ENCODE assay signal across 14 cellular contexts in the genomic region with DNA sequence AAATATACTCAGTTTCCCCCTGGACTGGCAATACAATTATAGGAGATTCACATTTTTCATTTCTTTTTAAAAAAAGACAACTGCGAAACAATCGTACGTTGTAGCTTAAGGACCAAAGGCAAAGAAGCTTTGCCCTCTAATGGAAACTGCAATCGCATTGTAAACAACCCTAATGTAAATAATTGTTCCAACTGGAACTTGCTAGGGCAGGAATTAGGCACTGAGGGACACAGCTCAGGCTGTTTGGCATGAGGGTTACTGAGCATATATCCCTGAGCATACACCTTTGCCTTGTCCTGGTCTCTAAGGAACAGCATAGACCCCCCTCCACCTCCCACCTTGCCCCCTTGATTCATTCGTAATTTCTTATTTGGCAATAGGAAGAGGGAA.
DNase-seq lines count a peak whose midpoint lies in the region; ATAC-seq, FAIRE-seq and TF ChIP-seq lines count a peak whose summit lies in the region.
"Had no signal": no experiment of that assay in that cellular context is flagged by ENCODE, and none has a peak within 500 bp of the region (broad histone marks: within the 10 kb centered on the region; RNA-seq: fewer than 3 reads in every experiment).

No MANE protein-coding gene starts in this region.

- peaks cover 24% of the 10 kb centered on the region for H3K4me1 Mint-ChIP-seq in Caco-2 (ENCODE audit: low read depth, unreplicated experiment)
- H3K4me1 Mint-ChIP-seq in GM23338, result peaks cover 18% of the 10 kb centered on the region

- H3K36me3 Mint-ChIP-seq in Caco-2 (ENCODE audit: insufficient read depth, unreplicated experiment) (no peaks in the 10 kb centered on the region), GM23338 (ENCODE audit: low read depth) (no peaks in the 10 kb centered on the region)

- H3K79me1 ChIP-seq in H1 (ENCODE audit: low read depth, low read length), result no peaks in the 10 kb centered on the region

- H3K9ac ChIP-seq in H1 (replicated peaks in 1 of 4; ENCODE audit: extremely low read depth in 1 of 4, low read depth in 3 of 4, low read length in 3 of 4), result no peak overlapping the region

- H4K91ac ChIP-seq in H1 (replicated peaks; ENCODE audit: insufficient read length, low read length), result no peak overlapping the region

- H3K18ac ChIP-seq in H1 (ENCODE audit: extremely low read depth, low read length), result no peak overlapping the region

- H3K23me2 ChIP-seq in H1 (ENCODE audit: low read depth, low read length), result no peaks in the 10 kb centered on the region

- no peak overlapping the region for H4K8ac ChIP-seq in H1 (ENCODE audit: extremely low read depth, insufficient read depth, low read length)

- 84% methylated on average over 5 of the region's 5 CpGs; no CpG with 5 or more reads in 1 of the 2 experiments for WGBS in H1 (ENCODE audit: extremely low coverage in 1 of 2, insufficient coverage in 1 of 2, insufficient read length in 1 of 2, insufficient replicate concordance in 2 of 2, low coverage in 1 of 2, low lambda C conversion rate in 2 of 2, missing lambda C conversion rate in 1 of 2), 2 experiments

- no peak for FAIRE-seq in H1 (lab: Jason Lieb, UNC)
- no peak for FAIRE-seq in H54 (lab: Jason Lieb, UNC)

- H3K4me3 ChIP-seq in Caco-2 (ENCODE audit: low read depth, low read length), result no peak overlapping the region
- no peak overlapping the region for H3K4me3 ChIP-seq in GM23338
- no peak overlapping the region for H3K4me3 ChIP-seq in H1 (ENCODE audit: extremely low read depth in 1 of 4, insufficient read depth in 2 of 4, low read depth in 3 of 4, low read length in 4 of 4)

- no peak overlapping the region for H3K4ac ChIP-seq in H1 (replicated peaks; ENCODE audit: insufficient read length, low read depth, low read length)

- H2BK120ac ChIP-seq in H1 (replicated peaks; ENCODE audit: low read depth, low read length), result no peak overlapping the region

- H3K9me3 ChIP-seq in Caco-2 (no peaks in the 10 kb centered on the region), H1 (ENCODE audit: insufficient read depth in 2 of 2, low read depth in 1 of 2, low read length in 1 of 2) (no peaks in the 10 kb centered on the region)

- CTCF ChIA-PET in Caco-2 (lab: Charles Lee) (interaction anchor here (1.4 to 1.5 kb wide), 2 partner anchors 12 to 14 kb away, joined by 3 to 4 read pairs; no protein-coding TSS in a partner anchor), H1 (lab: Charles Lee; ENCODE audit: partially characterized antibody) (interaction anchor here (1.3 to 1.6 kb wide), 2 partner anchors 10 to 15 kb away, joined by 4 to 5 read pairs; no protein-coding TSS in a partner anchor)

- no peak overlapping the region for H2BK12ac ChIP-seq in H1 (ENCODE audit: low read depth, low read length)

- H2AK5ac ChIP-seq in H1 (ENCODE audit: low read depth, low read length), result no peak overlapping the region

- intact Hi-C loops in Caco-2 (cut with micrococcal nuclease; ENCODE audit: unreplicated experiment), result loop anchor here (10.0 kb wide), 1 partner anchor 489 kb away; the partner anchor contains the start of genes HOXD12 and HOXD13

- H4K20me1 ChIP-seq in GM23338 (replicated peaks; ENCODE audit: insufficient read depth) (no peaks in the 10 kb centered on the region), H1 (replicated peaks in 1 of 2; ENCODE audit: control insufficient read depth in 1 of 2, insufficient read depth in 2 of 2, low read length in 2 of 2) (no peaks in the 10 kb centered on the region)

- H3K79me2 ChIP-seq in GM23338 (replicated peaks; ENCODE audit: insufficient read depth), result no peaks in the 10 kb centered on the region
- no peaks in the 10 kb centered on the region for H3K79me2 ChIP-seq in H1 (ENCODE audit: control insufficient read depth in 1 of 2, insufficient read depth in 2 of 2, low read length in 2 of 2)

- no peak overlapping the region for H3K27ac ChIP-seq in GM23338 (ENCODE audit: low read depth)
- no peak overlapping the region for H3K27ac ChIP-seq in H1 (ENCODE audit: low read depth, low read length)
- H3K27ac ChIP-seq: C4-2B had no signal

- POLR2A ChIA-PET in Caco-2 (lab: Charles Lee) (no interaction called here), H1 (lab: Charles Lee; ENCODE audit: partially characterized antibody) (no interaction called here)

- BruUV-seq in Caco-2 (replicated peaks; lab: Mats Ljungman, UMichigan), result no TSS peak

- no peaks in the 10 kb centered on the region for H3K9me3 Mint-ChIP-seq in Caco-2 (ENCODE audit: unreplicated experiment)
- H3K9me3 Mint-ChIP-seq in GM23338, result no peaks in the 10 kb centered on the region

- H3K56ac ChIP-seq in H1 (replicated peaks; ENCODE audit: insufficient read length, low read depth, low read length), result no peak overlapping the region

- H3K27ac Mint-ChIP-seq in Caco-2 (ENCODE audit: unreplicated experiment), result peak overlapping the region; percentile 49
- peak overlapping the region; percentile 38; the same call in 1 of the 2 replicates for H3K27ac Mint-ChIP-seq in GM23338

- H2BK20ac ChIP-seq in H1 (ENCODE audit: low read length), result no peak overlapping the region

- TF ChIP-seq RAD21 in H1 (IDR thresholded peaks at IDR 0.05 in 1 of 2, conservative IDR thresholded peaks at IDR 0.05 in 1 of 2; ENCODE audit: low read depth in 2 of 2, low read length in 2 of 2), result no peak

- TF ChIP-seq EP300 in H1 (IDR thresholded peaks at IDR 0.05; ENCODE audit: borderline replicate concordance in 1 of 2, low read depth in 2 of 2, low read length in 2 of 2), result no peak

- peaks cover 26% of the 10 kb centered on the region for H3K4me1 ChIP-seq in Caco-2
- peaks cover 35% of the 10 kb centered on the region for H3K4me1 ChIP-seq in GM23338 (ENCODE audit: insufficient read depth)
- peaks cover 0 to 9% (median under 1%) of the 10 kb centered on the region in 4 experiments; a peak in 2 of 7 replicates for H3K4me1 ChIP-seq in H1 (replicated peaks in 1 of 4; ENCODE audit: control insufficient read depth in 3 of 4, insufficient read depth in 4 of 4, low read length in 3 of 4)

- H4K5ac ChIP-seq in H1 (ENCODE audit: insufficient read length, low read depth, low read length), result no peak overlapping the region

- H3K36me3 ChIP-seq in Caco-2 (ENCODE audit: control insufficient read depth, insufficient read depth, low read length) (no peaks in the 10 kb centered on the region), GM23338 (ENCODE audit: insufficient read depth) (no peaks in the 10 kb centered on the region), H1 (ENCODE audit: control insufficient read depth in 2 of 4, insufficient read depth in 4 of 4, low read length in 3 of 4) (no peaks in the 10 kb centered on the region)

- H3K27me3 ChIP-seq in Caco-2 (replicated peaks; ENCODE audit: control insufficient read depth, insufficient read depth, low read length) (no peaks in the 10 kb centered on the region), GM23338 (ENCODE audit: insufficient read depth) (no peaks in the 10 kb centered on the region), H1 (replicated peaks in 1 of 4; ENCODE audit: control insufficient read depth in 3 of 4, extremely low read depth in 1 of 4, insufficient read depth in 3 of 4, low read length in 3 of 4) (no peaks in the 10 kb centered on the region)

- H3K4me3 Mint-ChIP-seq in Caco-2 (ENCODE audit: unreplicated experiment) (peak overlapping the region; percentile 52), GM23338 (no peak overlapping the region; the same call in 2 of the 3 replicates)

- no peak overlapping the region for H3K23ac ChIP-seq in H1 (ENCODE audit: insufficient read length)

- ATAC-seq in GM23338 (peak; percentile 65), GM19395 (IDR thresholded peaks at IDR 0.05; ENCODE audit: unreplicated experiment) (no peak), GM21825 (IDR thresholded peaks at IDR 0.05; ENCODE audit: unreplicated experiment) (no peak)

- H2AFZ ChIP-seq in GM23338, result no peak overlapping the region
- no peak overlapping the region for H2AFZ ChIP-seq in H1 (ENCODE audit: low read length)

- H3K9me2 ChIP-seq in GM23338 (ENCODE audit: insufficient read depth), result no peaks in the 10 kb centered on the region

- no peak for TF ChIP-seq CTCF in Caco-2 (IDR thresholded peaks at IDR 0.05; ENCODE audit: insufficient read depth in 1 of 2, low read depth in 1 of 2, low read length in 1 of 2, severe bottlenecking in 1 of 2, unreplicated experiment in 1 of 2)
- TF ChIP-seq CTCF in GM23338 (conservative IDR thresholded peaks at IDR 0.05; ENCODE audit: low read depth in 2 of 2), result no peak
- no peak for TF ChIP-seq CTCF in H1 (IDR thresholded peaks at IDR 0.05; ENCODE audit: control extremely low read depth in 1 of 3, insufficient read depth in 1 of 3, low read depth in 1 of 3, low read length in 3 of 3)

- H2BK5ac ChIP-seq in H1 (ENCODE audit: low read depth, low read length), result no peak overlapping the region

- TF ChIP-seq POLR2A in H1 (IDR thresholded peaks at IDR 0.05; ENCODE audit: control extremely low read depth in 1 of 2, low read depth in 2 of 2, low read length in 2 of 2) (no peak), H54 (IDR thresholded peaks at IDR 0.05; ENCODE audit: low read depth, low read length) (no peak)

- H3F3A ChIP-seq in GM23338 (replicated peaks; ENCODE audit: low read depth), result no peaks in the 10 kb centered on the region

- no peak for DNase-seq in Caco-2
- no peak for DNase-seq in GM23338 (ENCODE audit: low spot score)
- peak; percentile 65 for DNase-seq in NCI-H526 treated with DMSO at 0.1 percent for 48 hours (lab: John Stamatoyannopoulos, UW)
- no peak for DNase-seq in H1 (ENCODE audit: low read depth in 1 of 2, low spot score in 2 of 2)
- DNase-seq in H54 (ENCODE audit: insufficient read length, low spot score), result no peak
- DNase-seq in activated gamma-delta T cell treated with Interleukin-2 at 50 U/mL for 16 hours, result no peak
- DNase-seq: KG1; NCI-H1694; NCI-H226; NK-92 treated with Interleukin-12 subunit alpha and Interleukin-12 subunit beta, amount 100 ng/mL, for 24 hours; OCI-M1 had no signal

- H3K14ac ChIP-seq in H1 (ENCODE audit: insufficient read length), result no peak overlapping the region

- no peak overlapping the region for H2BK15ac ChIP-seq in H1 (ENCODE audit: low read length)

- H3K4me2 ChIP-seq in GM23338, result peak overlapping the region; percentile 45
- H3K4me2 ChIP-seq in H1 (ENCODE audit: insufficient read depth in 1 of 2, low read depth in 2 of 2, low read length in 2 of 2), result peak overlapping the region; percentile 2 to 4; a peak in 1 of 4 replicates

- H3K27me3 Mint-ChIP-seq in Caco-2 (ENCODE audit: insufficient read depth, unreplicated experiment) (no peaks in the 10 kb centered on the region), GM23338 (ENCODE audit: insufficient read depth, low read depth, poor library complexity) (peaks cover 2% of the 10 kb centered on the region)

TF ChIP-seq in GM23338, 12 proteins besides CTCF, POLR2A, EP300 and RAD21 (continues in another document):
- TF ChIP-seq NANOG (IDR thresholded peaks at IDR 0.05; ENCODE audit: borderline replicate concordance) (no peak), JUNB (IDR thresholded peaks at IDR 0.05; ENCODE audit: unreplicated experiment) (no peak)

TF ChIP-seq in H1, 55 proteins besides CTCF, POLR2A, EP300 and RAD21 (continues in another document):
- no peak for TF ChIP-seq CHD1 (IDR thresholded peaks at IDR 0.05; ENCODE audit: low read depth, low read length)
- no peak for TF ChIP-seq TCF12 (IDR thresholded peaks at IDR 0.05; ENCODE audit: low read depth, low read length)
- no peak for TF ChIP-seq YY1 (IDR thresholded peaks at IDR 0.05; ENCODE audit: low read depth, low read length)
- no peak for TF ChIP-seq POU5F1 (IDR thresholded peaks at IDR 0.05; ENCODE audit: low read depth, low read length)
- TF ChIP-seq CREB1 (IDR thresholded peaks at IDR 0.05), result no peak
